In the genomic region with DNA sequence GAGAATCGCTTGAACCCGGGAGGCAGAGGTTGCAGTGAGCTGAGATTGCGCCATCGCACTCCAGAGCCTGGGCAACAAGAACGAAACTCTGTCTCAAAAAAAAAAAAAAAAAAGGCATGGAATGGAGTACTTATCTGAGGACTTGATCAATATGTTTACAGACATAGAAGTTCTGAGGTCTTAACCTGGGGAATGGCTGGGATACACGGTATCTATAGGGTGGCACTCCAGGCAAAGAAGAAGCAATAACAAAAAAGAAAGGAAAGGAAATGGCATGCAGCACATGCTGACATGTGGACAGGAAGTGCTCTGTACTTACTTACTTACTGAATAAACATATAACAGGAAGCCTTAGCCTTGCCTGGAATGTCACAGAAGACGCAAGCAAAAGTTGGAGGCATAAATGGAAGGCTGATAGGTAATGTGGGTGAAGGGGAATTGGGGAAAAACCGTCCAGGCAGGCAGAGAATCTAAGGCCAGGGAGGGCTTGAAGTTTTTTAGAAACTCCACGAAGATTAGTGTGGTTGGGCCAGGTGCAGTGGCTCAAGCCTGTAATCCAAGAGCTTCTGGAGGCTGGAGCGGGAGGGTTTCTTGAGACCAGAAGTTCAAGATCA, we compare ENCODE assay signal across 8 cellular contexts. TPM values are rescaled to one million over a fixed set of nuclear protein-coding genes. Genes with fewer than 3 reads are reported as not detected.
DNase-seq lines count a peak whose midpoint lies in the region; ATAC-seq, FAIRE-seq and TF ChIP-seq lines count a peak whose summit lies in the region.

No MANE protein-coding gene starts in this region.

- peak overlapping the region; percentile 84 for H3K4me3 Mint-ChIP-seq in activated naive CD8-positive, alpha-beta T cell

- H3K4me3 ChIP-seq in cardiac muscle cell (no peak overlapping the region), lung (no peak overlapping the region), vagina (no peak overlapping the region), testis (no peak overlapping the region)

- TF ChIP-seq CTCF in cardiac muscle cell (IDR thresholded peaks at IDR 0.05; ENCODE audit: low read depth, low read length), result no peak
- no peak for TF ChIP-seq CTCF in lung (IDR thresholded peaks at IDR 0.05; ENCODE audit: control extremely low read depth, extremely low read depth)
- no peak for TF ChIP-seq CTCF in vagina (IDR thresholded peaks at IDR 0.05)
- TF ChIP-seq CTCF in testis (IDR thresholded peaks at IDR 0.05), result no peak

- no peaks in the 10 kb centered on the region for H3K27me3 Mint-ChIP-seq in activated naive CD8-positive, alpha-beta T cell

- no peak for FAIRE-seq in frontal cortex (lab: Jason Lieb, UNC)

- 40 to 41% methylated on average over 10 of the region's 10 CpGs for WGBS in lung, 2 donors
- 77 to 78% methylated on average over 9 to 10 of the region's 10 CpGs for WGBS in testis, 2 donors

- ATAC-seq in Right ventricle myocardium superior (ENCODE audit: poor library complexity) (no peak), lung (ENCODE audit: insufficient read depth, low FRiP score) (peak; percentile 36)

- peaks cover 5% of the 10 kb centered on the region for H3K36me3 Mint-ChIP-seq in activated naive CD8-positive, alpha-beta T cell

- intact Hi-C loops in Right ventricle myocardium superior (cut with DNase I) (no loop called here), vagina (cut with DNase I) (no loop called here), testis (cut with DNase I; ENCODE audit: low total_unique reads) (no loop called here)

- H3K27me3 ChIP-seq in cardiac muscle cell (no peaks in the 10 kb centered on the region), lung (ENCODE audit: control insufficient read depth, insufficient read depth) (no peaks in the 10 kb centered on the region), vagina (no peaks in the 10 kb centered on the region), testis (no peaks in the 10 kb centered on the region)

- no peaks in the 10 kb centered on the region for H3K9me3 ChIP-seq in cardiac muscle cell (ENCODE audit: low read depth)
- no peaks in the 10 kb centered on the region for H3K9me3 ChIP-seq in lung (ENCODE audit: control insufficient read depth in 2 of 2, insufficient read depth in 1 of 2, low read length in 1 of 2)
- H3K9me3 ChIP-seq in vagina, result no peaks in the 10 kb centered on the region
- H3K9me3 ChIP-seq in testis, result no peaks in the 10 kb centered on the region

- peaks cover 45% of the 10 kb centered on the region for H3K4me1 Mint-ChIP-seq in activated naive CD8-positive, alpha-beta T cell (ENCODE audit: low read depth)

- H3K36me3 ChIP-seq in cardiac muscle cell (peaks cover 4% of the 10 kb centered on the region), lung (ENCODE audit: control insufficient read depth in 2 of 2, insufficient read depth in 2 of 2, low read length in 2 of 2) (no peaks in the 10 kb centered on the region), vagina (no peaks in the 10 kb centered on the region), testis (ENCODE audit: low read depth, missing control alignments) (no peaks in the 10 kb centered on the region)

- DNase-seq in cardiac muscle cell (ENCODE audit: low read depth in 1 of 2, low spot score in 1 of 2) (peak in 1 of 2 donors; percentile 86), Right ventricle myocardium superior (no peak), lung (ENCODE audit: low spot score) (no peak), vagina (ENCODE audit: extremely low spot score in 2 of 2) (no peak), islet precursor cell (no peak), frontal cortex (ENCODE audit: low spot score in 2 of 2) (no peak), testis (no peak)

- no peaks in the 10 kb centered on the region for H3K9me3 Mint-ChIP-seq in activated naive CD8-positive, alpha-beta T cell (ENCODE audit: low read depth)

- peak overlapping the region; percentile 98 for H3K27ac Mint-ChIP-seq in activated naive CD8-positive, alpha-beta T cell

- H3K4me1 ChIP-seq in cardiac muscle cell (ENCODE audit: low read depth) (peaks cover 29% of the 10 kb centered on the region), lung (ENCODE audit: control insufficient read depth in 2 of 2, insufficient read depth in 2 of 2, low read length in 2 of 2) (peaks cover 5 to 9% of the 10 kb centered on the region in 2 donors), vagina (peaks cover 19% of the 10 kb centered on the region), testis (peaks cover 5% of the 10 kb centered on the region)

- peak overlapping the region; percentile 99 for H3K27ac ChIP-seq in cardiac muscle cell
- peak overlapping the region; percentile 69 to 91 for H3K27ac ChIP-seq in lung (ENCODE audit: low read depth in 1 of 2, low read length in 1 of 2)
- H3K27ac ChIP-seq in vagina, result peak overlapping the region; percentile 74
- H3K27ac ChIP-seq in testis, result peak overlapping the region in 1 of 2 donors; percentile 66

- no peak for TF ChIP-seq POLR2A in vagina (IDR thresholded peaks at IDR 0.05)
- no peak for TF ChIP-seq POLR2A in testis (IDR thresholded peaks at IDR 0.05)

RNA-seq across cellular contexts. Expression of a gene that starts 10.1 kb away (rescaled TPM):
- 46.0 and 54.4 TPM in 2 replicates for total RNA-seq in cardiac muscle cell
- polyA plus RNA-seq in cardiac muscle cell, result 92.2 and 111 TPM in 2 replicates
- 64.0 TPM for total RNA-seq in Right ventricle myocardium superior
- 10 to 100 TPM; 85.0 to 98.0 TPM for total RNA-seq in lung
- polyA plus RNA-seq in lung, result 10 to 100 TPM; 28.7 to 44.2 TPM
- total RNA-seq in vagina, result 87.2 TPM
- total RNA-seq in frontal cortex, result 142 TPM
- total RNA-seq in testis, result 10 to 100 TPM; 52.0 to 60.6 TPM
- 39.6 TPM for polyA plus RNA-seq in testis (ENCODE audit: insufficient read depth, low read depth, low replicate concordance)

RNA-seq across cellular contexts. Expression of a gene that starts 19.8 kb away (rescaled TPM):
- total RNA-seq in cardiac muscle cell (73.3 and 139 TPM in 2 replicates), Right ventricle myocardium superior (53.3 TPM), lung (10 to 100 TPM; 29.5 to 84.1 TPM), vagina (42.0 TPM), frontal cortex (56.7 TPM), testis (10 to 100 TPM; 39.9 to 45.4 TPM)
- polyA plus RNA-seq in cardiac muscle cell (77.0 and 143 TPM in 2 replicates), lung (10 to 100 TPM; 58.9 to 79.6 TPM), testis (ENCODE audit: insufficient read depth, low read depth, low replicate concordance) (66.3 TPM)
